ENCODE assay signal across 8 cellular contexts in the genomic region with DNA sequence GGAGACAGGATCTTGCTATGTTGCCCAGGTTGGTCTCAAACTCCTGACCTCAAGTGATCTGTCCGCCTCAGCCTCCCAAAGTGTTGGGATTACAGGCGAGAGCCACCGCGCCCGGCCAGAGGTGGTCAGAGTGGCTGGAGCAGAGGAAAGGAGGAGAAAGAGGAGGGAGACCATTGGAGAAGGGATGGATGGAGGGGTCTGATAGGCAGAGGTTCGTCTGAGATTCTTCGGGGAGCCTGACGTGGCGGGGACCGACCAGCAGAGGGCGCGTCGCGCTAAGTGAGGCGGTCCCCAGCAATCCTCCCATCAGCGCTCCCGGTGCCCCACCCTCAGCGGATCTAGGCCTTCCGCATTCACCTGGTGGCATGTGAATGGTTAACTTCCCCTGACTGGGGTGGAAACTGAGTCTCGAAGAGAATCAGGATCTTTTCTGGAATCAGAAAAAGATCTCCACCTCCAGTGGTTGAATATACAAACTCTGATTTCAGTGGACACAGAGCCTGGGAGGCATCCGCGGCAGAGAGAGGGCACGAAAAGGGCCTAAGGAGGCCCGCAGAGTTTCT. TPM values are rescaled to one million over a fixed set of nuclear protein-coding genes. Genes with fewer than 3 reads are reported as not detected.
DNase-seq lines count a peak whose midpoint lies in the region; ATAC-seq and TF ChIP-seq lines count a peak whose summit lies in the region.

No MANE protein-coding gene starts in this region.

- H3K4me3 ChIP-seq in hepatocyte = no peak overlapping the region
- no peak overlapping the region for H3K4me3 ChIP-seq in skeletal muscle tissue (ENCODE audit: low read length in 3 of 3)

- peak; percentile 79 for TF ChIP-seq CTCF in hepatocyte (IDR thresholded peaks at IDR 0.05; ENCODE audit: poor library complexity)

- H3K9me3 ChIP-seq in hepatocyte (ENCODE audit: low read depth) = no peaks in the 10 kb centered on the region
- H3K9me3 ChIP-seq in skeletal muscle tissue (ENCODE audit: control insufficient read depth in 3 of 3, low read length in 3 of 3) = no peaks in the 10 kb centered on the region

- H3K79me2 ChIP-seq in hepatocyte = no peaks in the 10 kb centered on the region

- no peaks in the 10 kb centered on the region for H3K4me1 ChIP-seq in hepatocyte (ENCODE audit: insufficient read depth)
- peaks cover 28 to 31% (median 29%) of the 10 kb centered on the region in 3 donors for H3K4me1 ChIP-seq in skeletal muscle tissue (ENCODE audit: control insufficient read depth in 3 of 3, insufficient read depth in 3 of 3, low read length in 3 of 3)

- peak; percentile 49 for DNase-seq in NCI-H1436 (lab: John Stamatoyannopoulos, UW)
- DNase-seq in NCI-H1436 treated with DMSO at 0.1 percent for 48 hours (lab: John Stamatoyannopoulos, UW) = no peak
- peak; percentile 59 for DNase-seq in M059J (ENCODE audit: low read depth)
- peak; percentile 48 to 73 (median 67) for DNase-seq in T-helper 2 cell
- peak in 40 of 56 donors; percentile 10 to 79 (median 40) for DNase-seq in amygdala (lab: John Stamatoyannopoulos, UW)
- DNase-seq in hepatocyte (ENCODE audit: low spot score) = peak; percentile 81

- no peak overlapping the region for H3K9ac ChIP-seq in skeletal muscle tissue (ENCODE audit: low read depth in 1 of 3, low read length in 3 of 3)

- no peak overlapping the region for H3K27ac ChIP-seq in hepatocyte
- peak overlapping the region; percentile 87 for H3K27ac ChIP-seq in skeletal muscle tissue (ENCODE audit: low read depth, low read length)

- H3K27me3 ChIP-seq in hepatocyte (no peaks in the 10 kb centered on the region), skeletal muscle tissue (ENCODE audit: control insufficient read depth in 3 of 3, insufficient read depth in 3 of 3, low read length in 3 of 3) (no peaks in the 10 kb centered on the region)

- no peaks in the 10 kb centered on the region for H3K9me2 ChIP-seq in hepatocyte (replicated peaks; ENCODE audit: insufficient read depth)

- no peak for ATAC-seq in GM19467 (IDR thresholded peaks at IDR 0.05; ENCODE audit: unreplicated experiment)

- WGBS in hepatocyte (ENCODE audit: low lambda C conversion rate, missing lambda C conversion rate) = 23% methylated on average over 23 of the region's 24 CpGs

- peak overlapping the region; percentile 25 for H3K4me2 ChIP-seq in hepatocyte

- H2AFZ ChIP-seq in hepatocyte = no peak overlapping the region

- H4K20me1 ChIP-seq in hepatocyte (ENCODE audit: insufficient read depth, poor library complexity, severe bottlenecking) = no peaks in the 10 kb centered on the region

- H3K36me3 ChIP-seq in hepatocyte (replicated peaks; ENCODE audit: insufficient read depth, low read depth) = no peaks in the 10 kb centered on the region
- H3K36me3 ChIP-seq in skeletal muscle tissue (ENCODE audit: control insufficient read depth in 3 of 3, insufficient read depth in 3 of 3, low read length in 3 of 3) = peaks cover 0 to 6% (median 0%) of the 10 kb centered on the region in 3 donors

RNA-seq across cellular contexts. Expression of gene GTPBP3, which starts 8.8 kb away (rescaled TPM):
- 9.6 and 16.8 TPM in 2 replicates for total RNA-seq in M059J (2014; rRNA removed; shearing (Covaris generic))
- total RNA-seq in hepatocyte = 18.1 and 20.9 TPM in 2 replicates
- 13.2 and 18.1 TPM in 2 replicates for polyA plus RNA-seq in hepatocyte
- 4.7 TPM for total RNA-seq in skeletal muscle tissue

RNA-seq across cellular contexts. Expression of gene ANO8, which starts 11.5 kb away (rescaled TPM):
- total RNA-seq in M059J (2014; rRNA removed; shearing (Covaris generic)) = 3.5 and 5.6 TPM in 2 replicates
- total RNA-seq in hepatocyte (4.6 and 7.3 TPM in 2 replicates), skeletal muscle tissue (1.6 TPM)
- polyA plus RNA-seq in hepatocyte = 1.1 and 1.9 TPM in 2 replicates

RNA-seq across cellular contexts. Expression of gene PLVAP, which starts 31.0 kb away (rescaled TPM):
- 0.05 TPM in 1 of 2 replicates, not detected in the other for total RNA-seq in M059J (2014; rRNA removed; shearing (Covaris generic))
- total RNA-seq in hepatocyte = 1.4 and 1.8 TPM in 2 replicates
- polyA plus RNA-seq in hepatocyte = 2.5 and 5.3 TPM in 2 replicates
- 12.5 TPM for total RNA-seq in skeletal muscle tissue

RNA-seq across cellular contexts. Expression of gene DDA1, which starts 36.8 kb away (rescaled TPM):
- 40.5 and 50.3 TPM in 2 replicates for total RNA-seq in M059J (2014; rRNA removed; shearing (Covaris generic))
- 29.4 and 43.1 TPM in 2 replicates for total RNA-seq in hepatocyte
- polyA plus RNA-seq in hepatocyte = 59.4 and 60.0 TPM in 2 replicates
- total RNA-seq in skeletal muscle tissue = 5.7 TPM

RNA-seq across cellular contexts. Expression of gene MRPL34, which starts 40.5 kb away (rescaled TPM):
- total RNA-seq in M059J (2014; rRNA removed; shearing (Covaris generic)) = 73.2 and 83.3 TPM in 2 replicates
- total RNA-seq in hepatocyte = 47.7 and 61.1 TPM in 2 replicates
- polyA plus RNA-seq in hepatocyte = 113 and 131 TPM in 2 replicates
- total RNA-seq in skeletal muscle tissue = 11.5 TPM
